1 cellular context compared by ENCODE assay signal in genomic region chr16:70428178-70428998, GRCh38.
TF ChIP-seq lines count a peak whose summit lies in the region.

No MANE protein-coding gene starts in this region.

TF ChIP-seq in K562, 482 proteins besides CTCF, POLR2A, EP300 and RAD21 (continued from another document and continues in another):
- TF ChIP-seq THAP7 (CRISPR knock-in tag; IDR thresholded peaks at IDR 0.05): no peak
- TF ChIP-seq ZNF197 (CRISPR knock-in tag; IDR thresholded peaks at IDR 0.05; ENCODE audit: low read depth): peak; percentile 92; the same call in 1 of the 2 replicates
- peak; percentile 66; the same call in 1 of the 2 replicates for TF ChIP-seq ZNF586 (CRISPR knock-in tag; conservative IDR thresholded peaks at IDR 0.05)
- TF ChIP-seq NR2C2 (CRISPR knock-in tag; IDR thresholded peaks at IDR 0.05): peak; percentile 87
- peak; percentile 97 for TF ChIP-seq NR2C2 (tag; IDR thresholded peaks at IDR 0.05)
- TF ChIP-seq HCFC1 (IDR thresholded peaks at IDR 0.05; ENCODE audit: low read depth, low read length): peak; percentile 62
- peak; percentile 70; the same call in 1 of the 2 replicates for TF ChIP-seq SPI1 (IDR thresholded peaks at IDR 0.05; ENCODE audit: borderline replicate concordance, low read depth, low read length)
- TF ChIP-seq CCNT2 (IDR thresholded peaks at IDR 0.05; ENCODE audit: borderline replicate concordance, extremely low read depth, insufficient read length, low read depth, low read length): peak; percentile 99
- peak; percentile 88 for TF ChIP-seq ZBTB33 (CRISPR knock-in tag; IDR thresholded peaks at IDR 0.05)
- TF ChIP-seq ZKSCAN1 (IDR thresholded peaks at IDR 0.05; ENCODE audit: low read depth, low read length): peak; percentile 83; the same call in 1 of the 2 replicates
- no peak for TF ChIP-seq CREBBP (IDR thresholded peaks at IDR 0.05; ENCODE audit: low read depth, low read length)
- no peak for TF ChIP-seq PPARD (CRISPR knock-in tag; IDR thresholded peaks at IDR 0.05)
- peak in 1 of 2 experiments; percentile 92 for TF ChIP-seq NCOA2 (IDR thresholded peaks at IDR 0.05; ENCODE audit: partially characterized antibody in 2 of 2)
- no peak for TF ChIP-seq ZNF408 (CRISPR knock-in tag; IDR thresholded peaks at IDR 0.05; ENCODE audit: low read depth)
- TF ChIP-seq ZNF354B (CRISPR knock-in tag; IDR thresholded peaks at IDR 0.05): no peak
- peak; percentile 4 to 81; a peak in 2 of 4 replicates for TF ChIP-seq FOXA3 (CRISPR knock-in tag; conservative IDR thresholded peaks at IDR 0.05 in 1 of 2, IDR thresholded peaks at IDR 0.05 in 1 of 2)
- no peak for TF ChIP-seq CAMTA2 (CRISPR knock-in tag; conservative IDR thresholded peaks at IDR 0.05)
- TF ChIP-seq BACH1 (tag; IDR thresholded peaks at IDR 0.05): peak; percentile 93
- no peak for TF ChIP-seq RFX1 (IDR thresholded peaks at IDR 0.05)
- TF ChIP-seq CHCHD3 (CRISPR knock-in tag; IDR thresholded peaks at IDR 0.05): no peak
- peak; percentile 99 for TF ChIP-seq HMGN3 (IDR thresholded peaks at IDR 0.05; ENCODE audit: borderline replicate concordance, extremely low read depth, insufficient read length, low read depth, low read length)
- peak in 1 of 2 experiments; percentile 95; a peak in 2 of 4 replicates for TF ChIP-seq BCLAF1 (IDR thresholded peaks at IDR 0.05; ENCODE audit: borderline replicate concordance in 1 of 2, control insufficient read depth in 1 of 2, low read depth in 2 of 2, low read length in 1 of 2)
- TF ChIP-seq MEF2D (tag; conservative IDR thresholded peaks at IDR 0.05; ENCODE audit: low read depth): peak; percentile 79
- no peak for TF ChIP-seq SP2 (IDR thresholded peaks at IDR 0.05; ENCODE audit: extremely low read depth, low read depth, low read length, poor library complexity, severe bottlenecking)
- peak; percentile 86; the same call in 1 of the 2 replicates for TF ChIP-seq LCOR (CRISPR knock-in tag; IDR thresholded peaks at IDR 0.05)
- peak; percentile 96 for TF ChIP-seq ZNF766 (CRISPR knock-in tag; conservative IDR thresholded peaks at IDR 0.05)
- TF ChIP-seq MECOM (CRISPR knock-in tag; IDR thresholded peaks at IDR 0.05): peak; percentile 64; the same call in 1 of the 2 replicates
- TF ChIP-seq RB1 (IDR thresholded peaks at IDR 0.05; ENCODE audit: low read depth): peak; percentile 38
- peak; percentile 93 for TF ChIP-seq TARDBP (IDR thresholded peaks at IDR 0.05)
- no peak; the same call in none of the 2 replicates for TF ChIP-seq ZBTB9 (CRISPR knock-in tag; IDR thresholded peaks at IDR 0.05)
- peak; percentile 99 for TF ChIP-seq HDAC3 (IDR thresholded peaks at IDR 0.05; ENCODE audit: borderline replicate concordance, partially characterized antibody)
- TF ChIP-seq HDAC6 (IDR thresholded peaks at IDR 0.05; ENCODE audit: low read depth, low read length): no peak
- TF ChIP-seq PTRF (tag; IDR thresholded peaks at IDR 0.05): no peak
- 0 out of 2 replicates have a peak, but pooled peaks have one; percentile 12 for TF ChIP-seq ZBTB17 (CRISPR knock-in tag; IDR thresholded peaks at IDR 0.05)
- TF ChIP-seq NR0B1 (IDR thresholded peaks at IDR 0.05; ENCODE audit: partially characterized antibody): no peak
- TF ChIP-seq TBL1XR1 (IDR thresholded peaks at IDR 0.05; ENCODE audit: low read length in 2 of 2): peak; percentile 99 to 100
- TF ChIP-seq MNT (conservative IDR thresholded peaks at IDR 0.05): peak; percentile 87 to 93
- no peak for TF ChIP-seq RHOXF2B (CRISPR knock-in tag; conservative IDR thresholded peaks at IDR 0.05)
- TF ChIP-seq BRD4 (IDR thresholded peaks at IDR 0.05): no peak; the same call in 1 of the 2 replicates
- no peak for TF ChIP-seq HOMEZ (CRISPR knock-in tag; IDR thresholded peaks at IDR 0.05)
- no peak for TF ChIP-seq ZNF57 (CRISPR knock-in tag; IDR thresholded peaks at IDR 0.05)
- TF ChIP-seq ZNF316 (IDR thresholded peaks at IDR 0.05): no peak
- peak; percentile 73 for TF ChIP-seq HMBOX1 (IDR thresholded peaks at IDR 0.05)
- TF ChIP-seq TEAD2 (tag; IDR thresholded peaks at IDR 0.05): peak; percentile 57; the same call in 1 of the 2 replicates
- TF ChIP-seq FOXO4 (CRISPR knock-in tag; IDR thresholded peaks at IDR 0.05): no peak
- TF ChIP-seq ZHX1 (conservative IDR thresholded peaks at IDR 0.05; ENCODE audit: low read length): 0 out of 2 replicates have a peak, but pooled peaks have one; percentile 17
- no peak for TF ChIP-seq SMARCB1 (IDR thresholded peaks at IDR 0.05; ENCODE audit: insufficient read length, low read depth)
- peak; percentile 97 for TF ChIP-seq PML (IDR thresholded peaks at IDR 0.05; ENCODE audit: low read length)
- TF ChIP-seq TFAM (CRISPR knock-in tag; conservative IDR thresholded peaks at IDR 0.05): no peak
- TF ChIP-seq MYC (IDR thresholded peaks at IDR 0.05; ENCODE audit: low read depth, low read length): peak; percentile 89
- TF ChIP-seq MYC (CRISPR knock-in tag; IDR thresholded peaks at IDR 0.05; ENCODE audit: borderline replicate concordance, low read depth): peak; percentile 66; the same call in 1 of the 2 replicates
